Comparison of ENCODE assay signal across 14 cellular contexts in the genomic region with DNA sequence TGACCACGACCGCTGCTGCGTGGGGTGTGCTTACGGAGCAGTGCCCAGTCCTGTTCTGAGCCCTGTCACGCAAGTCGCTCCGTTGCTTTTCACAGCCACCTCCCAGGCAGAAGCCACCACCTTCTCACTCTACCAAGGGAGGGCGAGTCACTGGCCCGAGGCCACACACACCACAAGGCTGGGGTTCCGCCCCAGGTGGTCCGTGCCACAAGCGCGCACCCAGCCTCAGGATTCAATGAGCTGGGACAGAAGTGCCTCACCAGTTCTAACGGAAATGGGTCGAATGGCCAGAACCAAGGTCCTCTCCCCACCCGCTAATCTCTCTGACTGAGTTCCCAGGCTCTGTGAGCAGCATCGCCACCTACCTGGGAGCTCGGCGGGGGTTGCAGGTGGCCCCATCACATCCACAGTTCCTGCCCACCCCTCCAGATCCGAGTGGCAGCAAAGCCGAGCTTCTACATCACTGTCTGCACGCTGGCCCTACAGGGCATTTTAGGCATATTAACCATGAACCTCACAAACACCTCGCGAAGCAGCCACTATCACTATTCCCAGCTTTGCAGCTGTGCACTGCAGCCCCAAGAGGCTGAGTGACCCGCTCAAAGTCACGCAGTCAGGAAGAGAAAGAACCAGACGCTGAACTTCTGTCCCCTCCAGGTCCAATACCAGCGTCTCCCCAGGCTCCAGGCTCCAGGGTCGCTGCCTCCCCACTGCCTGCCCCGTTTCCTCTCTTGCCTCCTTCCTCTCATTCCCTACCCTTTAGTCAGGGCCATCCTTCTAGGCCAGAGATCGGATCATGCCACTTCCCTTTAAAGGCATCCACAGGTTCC.
DNase-seq lines count a peak whose midpoint lies in the region; ATAC-seq and TF ChIP-seq lines count a peak whose summit lies in the region.
"Had no signal": no experiment of that assay in that cellular context is flagged by ENCODE, and none has a peak within 500 bp of the region (broad histone marks: within the 10 kb centered on the region; RNA-seq: fewer than 3 reads in every experiment).

No MANE protein-coding gene starts in this region.

- no peak overlapping the region for H2BK15ac ChIP-seq in neuronal stem cell (ENCODE audit: low read length)

- no peak overlapping the region for H3K4me2 ChIP-seq in neuronal stem cell (ENCODE audit: insufficient read depth, low read length, poor library complexity, severe bottlenecking)

- no peak overlapping the region for H3K4ac ChIP-seq in neuronal stem cell (ENCODE audit: low read length)

- no peak overlapping the region for H2BK5ac ChIP-seq in neuronal stem cell (ENCODE audit: low read length)

- WGBS in neuronal stem cell (ENCODE audit: extremely low coverage in 2 of 2, insufficient read length in 2 of 2, insufficient replicate concordance in 1 of 2), 2 donors, result no CpG with 5 or more reads among the region's 31 CpGs

- ATAC-seq in GM21717 (IDR thresholded peaks at IDR 0.05; ENCODE audit: unreplicated experiment), result peak; percentile 73
- peak; percentile 64 for ATAC-seq in HG03565 (IDR thresholded peaks at IDR 0.05; ENCODE audit: unreplicated experiment)

- peaks cover 6 to 22% of the 10 kb centered on the region in 2 donors for H3K4me1 ChIP-seq in neuronal stem cell (ENCODE audit: control insufficient read depth in 2 of 2, insufficient read depth in 1 of 2, low read depth in 1 of 2, low read length in 2 of 2)
- H3K4me1 ChIP-seq: tibial artery had no signal

- peak overlapping the region; percentile 58 for H4K91ac ChIP-seq in neuronal stem cell (ENCODE audit: low read depth, low read length, poor library complexity)

- peak overlapping the region; percentile 69 for H3K18ac ChIP-seq in neuronal stem cell (ENCODE audit: low read length)

- no peak overlapping the region for H2BK12ac ChIP-seq in neuronal stem cell (ENCODE audit: low read length)

- TF ChIP-seq CTCF in dorsolateral prefrontal cortex (IDR thresholded peaks at IDR 0.05 in 54 of 56, conservative IDR thresholded peaks at IDR 0.05 in 2 of 56; ENCODE audit: low read depth in 1 of 56, partially characterized antibody in 56 of 56), result no peak
- TF ChIP-seq CTCF in WERI-Rb-1 (IDR thresholded peaks at IDR 0.05; ENCODE audit: low read depth, low read length), result no peak

- H3K4me3 ChIP-seq in neuronal stem cell (ENCODE audit: low read length in 2 of 2) (no peak overlapping the region), dorsolateral prefrontal cortex (no peak overlapping the region), WERI-Rb-1 (ENCODE audit: low read depth, low read length) (no peak overlapping the region)
- H3K4me3 ChIP-seq: tibial artery had no signal

- no peaks in the 10 kb centered on the region for H3K79me1 ChIP-seq in neuronal stem cell (ENCODE audit: low read depth, low read length)

- peaks cover 0 to 2% of the 10 kb centered on the region in 2 donors for H3K9me3 ChIP-seq in neuronal stem cell (replicated peaks in 1 of 2; ENCODE audit: control insufficient read depth in 2 of 2, insufficient read depth in 1 of 2, low read depth in 1 of 2, low read length in 2 of 2)
- no peaks in the 10 kb centered on the region for H3K9me3 ChIP-seq in WERI-Rb-1 (ENCODE audit: severe bottlenecking)
- H3K9me3 ChIP-seq: tibial artery had no signal

- H2BK120ac ChIP-seq in neuronal stem cell (ENCODE audit: low read depth, low read length), result no peak overlapping the region

- H3K27ac ChIP-seq in neuronal stem cell (replicated peaks; ENCODE audit: low read length) (no peak overlapping the region), dorsolateral prefrontal cortex (no peak overlapping the region), WERI-Rb-1 (no peak overlapping the region)
- H3K27ac ChIP-seq: tibial artery had no signal

- intact Hi-C loops in dorsolateral prefrontal cortex (cut with DNase I), result no loop called here

- H2AFZ ChIP-seq in neuronal stem cell (ENCODE audit: low read length), result no peak overlapping the region

- H3K27me3 ChIP-seq in neuronal stem cell (ENCODE audit: control insufficient read depth in 3 of 3, insufficient read depth in 3 of 3, low read depth in 1 of 3, low read length in 3 of 3) (no peaks in the 10 kb centered on the region), dorsolateral prefrontal cortex (peaks cover 0 to 5% (median 0%) of the 10 kb centered on the region in 45 donors), WERI-Rb-1 (ENCODE audit: insufficient read depth, low read depth, severe bottlenecking) (no peaks in the 10 kb centered on the region)

- no peak overlapping the region for H3K9ac ChIP-seq in neuronal stem cell (ENCODE audit: low read depth, low read length, poor library complexity)

- DNase-seq in NCI-H1105 treated with DMSO at 0.1 percent for 48 hours (lab: John Stamatoyannopoulos, UW), result peak; percentile 1
- DNase-seq in NCI-H1105 (lab: John Stamatoyannopoulos, UW), result no peak
- DNase-seq in neuronal stem cell (ENCODE audit: low spot score), result no peak
- DNase-seq in dorsolateral prefrontal cortex, result no peak
- no peak for DNase-seq in WERI-Rb-1
- no peak for DNase-seq in SHP77 treated with DMSO at 0.1 percent for 48 hours (lab: John Stamatoyannopoulos, UW)
- DNase-seq: 8988T; activated CD8-positive, alpha-beta memory T cell treated with anti-CD3 and anti-CD28 coated beads, Interleukin-2, amount 50 U/mL, for 48 hours; H7; NCI-H69; nucleus accumbens; tibial artery had no signal

- H3K36me3 ChIP-seq in neuronal stem cell (replicated peaks in 1 of 2; ENCODE audit: control insufficient read depth in 2 of 2, insufficient read depth in 2 of 2, low read length in 2 of 2) (no peaks in the 10 kb centered on the region), WERI-Rb-1 (no peaks in the 10 kb centered on the region)
- H3K36me3 ChIP-seq: tibial artery had no signal

- peak overlapping the region; percentile 3 for H3K23ac ChIP-seq in neuronal stem cell (ENCODE audit: low read depth, low read length, poor library complexity)

- no peak overlapping the region for H3K14ac ChIP-seq in neuronal stem cell (ENCODE audit: low read length)

- H2AK5ac ChIP-seq in neuronal stem cell (ENCODE audit: low read depth, low read length), result peak overlapping the region; percentile 68

- H4K8ac ChIP-seq in neuronal stem cell (ENCODE audit: low read depth, low read length), result no peak overlapping the region
